2 cellular contexts compared by ENCODE assay signal in the genomic region with DNA sequence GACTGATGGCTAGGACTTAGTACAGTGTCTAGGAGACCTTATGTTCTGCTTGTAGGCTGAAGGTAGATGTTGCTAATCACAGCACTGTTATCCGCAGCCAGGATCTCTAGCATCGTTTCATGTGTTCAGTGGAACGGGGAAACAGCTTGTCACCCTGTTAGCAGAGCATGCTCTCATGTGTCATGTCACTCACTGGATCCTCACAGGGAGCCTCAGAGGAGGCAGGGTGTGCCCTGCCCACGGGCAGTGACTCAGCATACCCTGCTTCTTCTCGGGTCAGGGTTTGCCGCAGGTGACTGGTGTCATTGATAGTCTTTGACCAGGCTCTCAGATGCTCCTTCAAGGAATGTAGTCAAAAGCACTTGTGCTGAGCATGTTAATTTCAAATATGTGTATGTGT.
A peak's percentile ranks its signal among the peaks of the same experiment; 100 is the strongest.
TF ChIP-seq lines count a peak whose summit lies in the region.

No MANE protein-coding gene starts in this region.

TF ChIP-seq in A549, 52 proteins besides CTCF, POLR2A, EP300 and RAD21:
- TF ChIP-seq MAFK (IDR thresholded peaks at IDR 0.05; ENCODE audit: partially characterized antibody) (peak; percentile 69), NFE2L2 (conservative IDR thresholded peaks at IDR 0.05; ENCODE audit: low read length) (0 out of 2 replicates have a peak, but pooled peaks have one; percentile 25), TP53 (CRISPR knock-in tag; IDR thresholded peaks at IDR 0.05) (no peak), ZFP36 (IDR thresholded peaks at IDR 0.05; ENCODE audit: borderline replicate concordance, partially characterized antibody) (no peak)

TF ChIP-seq in HCT116, 20 proteins besides CTCF, POLR2A, EP300 and RAD21:
- TF ChIP-seq SIN3A (IDR thresholded peaks at IDR 0.05; ENCODE audit: low read depth), result 0 out of 2 replicates have a peak, but pooled peaks have one; percentile 41
- peak; percentile 31; the same call in 1 of the 2 replicates for TF ChIP-seq EGR1 (IDR thresholded peaks at IDR 0.05; ENCODE audit: low read depth)
- TF ChIP-seq SP1 (IDR thresholded peaks at IDR 0.05; ENCODE audit: low read depth), result 0 out of 2 replicates have a peak, but pooled peaks have one; percentile 10
- TF ChIP-seq ATF3 (IDR thresholded peaks at IDR 0.05), result no peak
- 0 out of 2 replicates have a peak, but pooled peaks have one; percentile 40 for TF ChIP-seq CBX3 (IDR thresholded peaks at IDR 0.05; ENCODE audit: low read depth)
- no peak for TF ChIP-seq FOSL1 (IDR thresholded peaks at IDR 0.05; ENCODE audit: low read depth)
- peak; percentile 77 for TF ChIP-seq MAX (IDR thresholded peaks at IDR 0.05)
